ENCODE assay signal across 23 cellular contexts in genomic region chr19:44878119-44878865, GRCh38. TPM values are rescaled to one million over a fixed set of nuclear protein-coding genes. Genes with fewer than 3 reads are reported as not detected.
DNase-seq lines count a peak whose midpoint lies in the region; ATAC-seq, FAIRE-seq and TF ChIP-seq lines count a peak whose summit lies in the region.
"Had no signal": no experiment of that assay in that cellular context is flagged by ENCODE, and none has a peak within 500 bp of the region (broad histone marks: within the 10 kb centered on the region; RNA-seq: fewer than 3 reads in every experiment).

No MANE protein-coding gene starts in this region.

- FAIRE-seq in H1 (lab: Jason Lieb, UNC) = no peak
- FAIRE-seq: GM18507, kidney had no signal

- peaks cover 14% of the 10 kb centered on the region for H3K4me1 Mint-ChIP-seq in type B pancreatic cell (ENCODE audit: unreplicated experiment)
- H3K4me1 Mint-ChIP-seq in activated T-helper 1 cell treated with anti-CD3 and anti-CD28 coated beads, Interleukin-12 subunit alpha, Interleukin-12 subunit beta, Interleukin-2, Interleukin-4 antibody, amounts not matched to agents 30 ng/mL and 10 ng/mL and 1 ng/mL, durations not matched to agents 14 hours and 24 hours and 36 hours (ENCODE audit: low read depth) = no peaks in the 10 kb centered on the region

- H3K14ac ChIP-seq in H1 (ENCODE audit: insufficient read length) = no peak overlapping the region

- H2BK15ac ChIP-seq in H1 (ENCODE audit: low read length) = no peak overlapping the region

- no peak overlapping the region for H3K4me2 ChIP-seq in H1 (ENCODE audit: insufficient read depth in 1 of 2, low read depth in 2 of 2, low read length in 2 of 2)

- no peak overlapping the region for H2BK20ac ChIP-seq in H1 (ENCODE audit: low read length)

- no peaks in the 10 kb centered on the region; a peak in 1 of 4 replicates for H3K79me2 ChIP-seq in H1 (ENCODE audit: control insufficient read depth in 1 of 2, insufficient read depth in 2 of 2, low read length in 2 of 2)

- no peak for ATAC-seq in GM21786 (IDR thresholded peaks at IDR 0.05; ENCODE audit: unreplicated experiment)

- H2BK12ac ChIP-seq in H1 (ENCODE audit: low read depth, low read length) = no peak overlapping the region

- CTCF ChIA-PET in H1 (lab: Charles Lee; ENCODE audit: partially characterized antibody) = no interaction called here

- peak overlapping the region; percentile 53 for H3K27ac Mint-ChIP-seq in type B pancreatic cell
- H3K27ac Mint-ChIP-seq in activated T-helper 1 cell treated with anti-CD3 and anti-CD28 coated beads, Interleukin-12 subunit alpha, Interleukin-12 subunit beta, Interleukin-2, Interleukin-4 antibody, amounts not matched to agents 30 ng/mL and 10 ng/mL and 1 ng/mL, durations not matched to agents 14 hours and 24 hours and 36 hours = no peak overlapping the region
- H3K27ac Mint-ChIP-seq: naive thymus-derived CD4-positive, alpha-beta T cell had no signal

- intact Hi-C loops in activated T-helper 1 cell treated with anti-CD3 and anti-CD28 coated beads, Interleukin-12 subunit alpha, Interleukin-12 subunit beta, Interleukin-2, Interleukin-4 antibody, amounts not matched to agents 30 ng/mL and 10 ng/mL and 1 ng/mL, durations not matched to agents 14 hours and 24 hours and 36 hours (cut with micrococcal nuclease) = no loop called here

- H4K8ac ChIP-seq in H1 (ENCODE audit: extremely low read depth, insufficient read depth, low read length) = no peak overlapping the region

- H3K4me3 ChIP-seq in LNCaP clone FGC (ENCODE audit: low read depth, low read length) = no peak overlapping the region
- H3K4me3 ChIP-seq in H1 (ENCODE audit: extremely low read depth in 1 of 4, insufficient read depth in 2 of 4, low read depth in 3 of 4, low read length in 4 of 4) = no peak overlapping the region
- H3K4me3 ChIP-seq: adrenal gland, tibial nerve had no signal

- H3K4ac ChIP-seq in H1 (replicated peaks; ENCODE audit: insufficient read length, low read depth, low read length) = no peak overlapping the region

- no peaks in the 10 kb centered on the region for H3K9me3 ChIP-seq in H1 (ENCODE audit: insufficient read depth in 2 of 2, low read depth in 1 of 2, low read length in 1 of 2)
- H3K9me3 ChIP-seq: adrenal gland, tibial nerve had no signal

- no peak overlapping the region for H3K18ac ChIP-seq in H1 (ENCODE audit: extremely low read depth, low read length)

- no peaks in the 10 kb centered on the region for H3K27me3 Mint-ChIP-seq in type B pancreatic cell
- H3K27me3 Mint-ChIP-seq in activated T-helper 1 cell treated with anti-CD3 and anti-CD28 coated beads, Interleukin-12 subunit alpha, Interleukin-12 subunit beta, Interleukin-2, Interleukin-4 antibody, amounts not matched to agents 30 ng/mL and 10 ng/mL and 1 ng/mL, durations not matched to agents 14 hours and 24 hours and 36 hours (ENCODE audit: insufficient read depth) = peaks cover 4% of the 10 kb centered on the region

- 0 out of 7 replicates have a peak overlapping the region, but pooled peaks of 1 of the 4 experiments have one; percentile 21 for H3K9ac ChIP-seq in H1 (replicated peaks in 1 of 4; ENCODE audit: extremely low read depth in 1 of 4, low read depth in 3 of 4, low read length in 3 of 4)

- H3K4me3 Mint-ChIP-seq in type B pancreatic cell = no peak overlapping the region
- H3K4me3 Mint-ChIP-seq in activated T-helper 1 cell treated with anti-CD3 and anti-CD28 coated beads, Interleukin-12 subunit alpha, Interleukin-12 subunit beta, Interleukin-2, Interleukin-4 antibody, amounts not matched to agents 30 ng/mL and 10 ng/mL and 1 ng/mL, durations not matched to agents 14 hours and 24 hours and 36 hours = no peak overlapping the region
- H3K4me3 Mint-ChIP-seq: naive thymus-derived CD4-positive, alpha-beta T cell had no signal

- H3K4me1 ChIP-seq in H1 (replicated peaks in 1 of 4; ENCODE audit: control insufficient read depth in 3 of 4, insufficient read depth in 4 of 4, low read length in 3 of 4) = peaks cover 0 to 21% (median 3%) of the 10 kb centered on the region in 4 experiments; a peak in 5 of 7 replicates
- H3K4me1 ChIP-seq: adrenal gland had no signal

- no peak overlapping the region for H3K27ac ChIP-seq in H1 (ENCODE audit: low read depth, low read length)
- H3K27ac ChIP-seq: adrenal gland, epithelial cell of prostate, tibial nerve had no signal

- H4K5ac ChIP-seq in H1 (ENCODE audit: insufficient read length, low read depth, low read length) = no peak overlapping the region

- no peak overlapping the region for H2BK5ac ChIP-seq in H1 (ENCODE audit: low read depth, low read length)

- no peaks in the 10 kb centered on the region for H3K9me3 Mint-ChIP-seq in type B pancreatic cell
- H3K9me3 Mint-ChIP-seq in activated T-helper 1 cell treated with anti-CD3 and anti-CD28 coated beads, Interleukin-12 subunit alpha, Interleukin-12 subunit beta, Interleukin-2, Interleukin-4 antibody, amounts not matched to agents 30 ng/mL and 10 ng/mL and 1 ng/mL, durations not matched to agents 14 hours and 24 hours and 36 hours = no peaks in the 10 kb centered on the region
- H3K9me3 Mint-ChIP-seq: naive thymus-derived CD4-positive, alpha-beta T cell had no signal

- H3K23ac ChIP-seq in H1 (ENCODE audit: insufficient read length) = no peak overlapping the region

- 86% methylated on average over 19 of the region's 26 CpGs; no CpG with 5 or more reads in 1 of the 2 experiments for WGBS in H1 (ENCODE audit: extremely low coverage in 1 of 2, insufficient coverage in 1 of 2, insufficient read length in 1 of 2, insufficient replicate concordance in 2 of 2, low coverage in 1 of 2, low lambda C conversion rate in 2 of 2, missing lambda C conversion rate in 1 of 2), 2 experiments

- no peak overlapping the region for H4K91ac ChIP-seq in H1 (replicated peaks; ENCODE audit: insufficient read length, low read length)

- peaks cover 35 to 66% (median 46%) of the 10 kb centered on the region in 4 experiments for H3K36me3 ChIP-seq in H1 (ENCODE audit: control insufficient read depth in 2 of 4, insufficient read depth in 4 of 4, low read length in 3 of 4)

- H2AK5ac ChIP-seq in H1 (ENCODE audit: low read depth, low read length) = 0 out of 2 replicates have a peak overlapping the region, but pooled peaks have one; percentile 13

- TF ChIP-seq CTCF in LNCaP clone FGC (IDR thresholded peaks at IDR 0.05; ENCODE audit: control insufficient read depth, extremely low read depth, insufficient read depth) = no peak
- TF ChIP-seq CTCF in H1 (IDR thresholded peaks at IDR 0.05; ENCODE audit: control extremely low read depth in 1 of 3, insufficient read depth in 1 of 3, low read depth in 1 of 3, low read length in 3 of 3) = no peak
- no peak for TF ChIP-seq CTCF in type B pancreatic cell (conservative IDR thresholded peaks at IDR 0.05)

- no peak overlapping the region for H2AFZ ChIP-seq in H1 (ENCODE audit: low read length)

- DNase-seq in LNCaP clone FGC (ENCODE audit: low read depth) (peak; percentile 25), H1 (ENCODE audit: low read depth in 1 of 2, low spot score in 2 of 2) (no peak), type B pancreatic cell (ENCODE audit: extremely low spot score, unreplicated experiment) (no peak)
- no peak for DNase-seq in activated T-helper 1 cell treated with anti-CD3 and anti-CD28 coated beads, Interleukin-12 subunit alpha, Interleukin-12 subunit beta, Interleukin-2, Interleukin-4 antibody, amounts not matched to agents 30 ng/mL and 10 ng/mL and 1 ng/mL, durations not matched to agents 14 hours and 24 hours and 36 hours (ENCODE audit: low spot score)
- DNase-seq: activated CD4-positive, alpha-beta T cell treated with anti-CD3 and anti-CD28 coated beads for 48 hours; activated CD8-positive, alpha-beta memory T cell treated with anti-CD3 and anti-CD28 coated beads, Interleukin-2, amount 50 U/mL, for 48 hours; activated gamma-delta T cell; adrenal gland; EL; foreskin melanocyte; hypothalamus; Karpas-422; kidney; mesenchymal stem cell; naive thymus-derived CD4-positive, alpha-beta T cell; NCI-H1092 treated with DMSO at 0.1 percent for 48 hours; NCI-H510A; RPMI8226; stimulated activated naive CD4-positive, alpha-beta T cell had no signal

- H3K27me3 ChIP-seq in H1 (replicated peaks in 1 of 4; ENCODE audit: control insufficient read depth in 3 of 4, extremely low read depth in 1 of 4, insufficient read depth in 3 of 4, low read length in 3 of 4) = no peaks in the 10 kb centered on the region
- H3K27me3 ChIP-seq: adrenal gland, tibial nerve had no signal

- no peak for TF ChIP-seq POLR2A in H1 (IDR thresholded peaks at IDR 0.05; ENCODE audit: control extremely low read depth in 1 of 2, low read depth in 2 of 2, low read length in 2 of 2)

- no peaks in the 10 kb centered on the region for H3K79me1 ChIP-seq in H1 (ENCODE audit: low read depth, low read length)

- no peaks in the 10 kb centered on the region for H3K23me2 ChIP-seq in H1 (ENCODE audit: low read depth, low read length)

- POLR2A ChIA-PET in H1 (lab: Charles Lee; ENCODE audit: partially characterized antibody) = interaction anchor here (0.8 to 13.6 kb wide), 7 partner anchors 10 to 68 kb away, joined by 3 to 109 read pairs (median 18); partner anchors contain the start of genes NECTIN2 and TOMM40

- TF ChIP-seq RAD21 in H1 (IDR thresholded peaks at IDR 0.05 in 1 of 2, conservative IDR thresholded peaks at IDR 0.05 in 1 of 2; ENCODE audit: low read depth in 2 of 2, low read length in 2 of 2) = no peak

- TF ChIP-seq EP300 in H1 (IDR thresholded peaks at IDR 0.05; ENCODE audit: borderline replicate concordance in 1 of 2, low read depth in 2 of 2, low read length in 2 of 2) = no peak

- H3K56ac ChIP-seq in H1 (replicated peaks; ENCODE audit: insufficient read length, low read depth, low read length) = no peak overlapping the region

- H2BK120ac ChIP-seq in H1 (replicated peaks; ENCODE audit: low read depth, low read length) = no peak overlapping the region

- peaks cover 5% of the 10 kb centered on the region for H3K36me3 Mint-ChIP-seq in type B pancreatic cell
- no peaks in the 10 kb centered on the region for H3K36me3 Mint-ChIP-seq in activated T-helper 1 cell treated with anti-CD3 and anti-CD28 coated beads, Interleukin-12 subunit alpha, Interleukin-12 subunit beta, Interleukin-2, Interleukin-4 antibody, amounts not matched to agents 30 ng/mL and 10 ng/mL and 1 ng/mL, durations not matched to agents 14 hours and 24 hours and 36 hours (ENCODE audit: low read depth)
- H3K36me3 Mint-ChIP-seq: naive thymus-derived CD4-positive, alpha-beta T cell had no signal

- peaks cover 4 to 19% of the 10 kb centered on the region in 2 experiments for H4K20me1 ChIP-seq in H1 (replicated peaks in 1 of 2; ENCODE audit: control insufficient read depth in 1 of 2, insufficient read depth in 2 of 2, low read length in 2 of 2)

RNA-seq across cellular contexts. Expression of gene TOMM40, which starts 12.8 kb away (rescaled TPM):
- total RNA-seq in H1 (2021; fragmentation: NEBNext Ultra II Directional; extraction: Animal tissue kit (Norgen Biotek cat#: 25700)) = 178 and 179 TPM in 2 replicates
- 154 and 189 TPM in 2 replicates for polyA plus RNA-seq in H1 (2011; rRNA removed)
- polyA plus RNA-seq in H1 (2011; cell fraction: cytosol; rRNA removed) = 178 TPM
- polyA plus RNA-seq in H1 (2011; cell fraction: nucleus; rRNA removed) = 162 TPM
- 92.8 to 179 TPM (median 177 TPM) in 4 replicates for polyA plus RNA-seq in H1 (2012, experiment 1 of 2)
- polyA plus RNA-seq in H1 (2012, experiment 2 of 2) = 130 TPM
- polyA plus RNA-seq in H1 (2013, experiment 1 of 2) = 124 TPM
- polyA plus RNA-seq in H1 (2013, experiment 2 of 2) = 121 TPM
- polyA minus RNA-seq in H1 (2011; rRNA and poly(A)+ RNA removed) = 74.6 and 94.6 TPM in 2 replicates
- polyA minus RNA-seq in H1 (2011; cell fraction: cytosol; rRNA and poly(A)+ RNA removed) = 65.0 TPM
- 55.1 TPM for polyA minus RNA-seq in H1 (2011; cell fraction: nucleus; rRNA and poly(A)+ RNA removed)
- 75.1 and 77.8 TPM in 2 replicates for total RNA-seq in type B pancreatic cell (ENCODE audit: low replicate concordance)
- 209 and 211 TPM in 2 replicates for total RNA-seq in activated T-helper 1 cell treated with anti-CD3 and anti-CD28 coated beads, Interleukin-12 subunit alpha, Interleukin-12 subunit beta, Interleukin-2, Interleukin-4 antibody, amounts not matched to agents 30 ng/mL and 10 ng/mL and 1 ng/mL, durations not matched to agents 14 hours and 24 hours and 36 hours

RNA-seq across cellular contexts. Expression of gene APOE, which starts 27.3 kb away (rescaled TPM):
- total RNA-seq in H1 (2021; fragmentation: NEBNext Ultra II Directional; extraction: Animal tissue kit (Norgen Biotek cat#: 25700)) = 629 and 679 TPM in 2 replicates
- polyA plus RNA-seq in H1 (2011; rRNA removed) = 1,258 and 1,819 TPM in 2 replicates
- polyA plus RNA-seq in H1 (2011; cell fraction: cytosol; rRNA removed) = 2,004 TPM
- 1,227 TPM for polyA plus RNA-seq in H1 (2011; cell fraction: nucleus; rRNA removed)
- 455 to 954 TPM (median 869 TPM) in 4 replicates for polyA plus RNA-seq in H1 (2012, experiment 1 of 2)
- 444 TPM for polyA plus RNA-seq in H1 (2012, experiment 2 of 2)
- polyA plus RNA-seq in H1 (2013, experiment 1 of 2) = 1,163 TPM
- 1,134 TPM for polyA plus RNA-seq in H1 (2013, experiment 2 of 2)
- polyA minus RNA-seq in H1 (2011; rRNA and poly(A)+ RNA removed) = 77.1 and 107 TPM in 2 replicates
- polyA minus RNA-seq in H1 (2011; cell fraction: cytosol; rRNA and poly(A)+ RNA removed) = 305 TPM
- polyA minus RNA-seq in H1 (2011; cell fraction: nucleus; rRNA and poly(A)+ RNA removed) = 218 TPM
- total RNA-seq in type B pancreatic cell (ENCODE audit: low replicate concordance) = 168 and 209 TPM in 2 replicates
- total RNA-seq in activated T-helper 1 cell treated with anti-CD3 and anti-CD28 coated beads, Interleukin-12 subunit alpha, Interleukin-12 subunit beta, Interleukin-2, Interleukin-4 antibody, amounts not matched to agents 30 ng/mL and 10 ng/mL and 1 ng/mL, durations not matched to agents 14 hours and 24 hours and 36 hours = 0.41 and 0.42 TPM in 2 replicates
- polyA plus RNA-seq: naive thymus-derived CD4-positive, alpha-beta T cell had no signal

RNA-seq across cellular contexts. Expression of gene NECTIN2, which starts 32.2 kb away (rescaled TPM):
- 181 and 184 TPM in 2 replicates for total RNA-seq in H1 (2021; fragmentation: NEBNext Ultra II Directional; extraction: Animal tissue kit (Norgen Biotek cat#: 25700))
- polyA plus RNA-seq in H1 (2011; rRNA removed) = 237 and 318 TPM in 2 replicates
- polyA plus RNA-seq in H1 (2011; cell fraction: cytosol; rRNA removed) = 172 TPM
- polyA plus RNA-seq in H1 (2011; cell fraction: nucleus; rRNA removed) = 179 TPM
- polyA plus RNA-seq in H1 (2012, experiment 1 of 2) = 178 to 211 TPM (median 195 TPM) in 4 replicates
- 296 TPM for polyA plus RNA-seq in H1 (2012, experiment 2 of 2)
- 279 TPM for polyA plus RNA-seq in H1 (2013, experiment 1 of 2)
- 320 TPM for polyA plus RNA-seq in H1 (2013, experiment 2 of 2)
- 159 and 221 TPM in 2 replicates for polyA minus RNA-seq in H1 (2011; rRNA and poly(A)+ RNA removed)
- polyA minus RNA-seq in H1 (2011; cell fraction: cytosol; rRNA and poly(A)+ RNA removed) = 128 TPM
- polyA minus RNA-seq in H1 (2011; cell fraction: nucleus; rRNA and poly(A)+ RNA removed) = 64.3 TPM
- 123 and 203 TPM in 2 replicates for total RNA-seq in type B pancreatic cell (ENCODE audit: low replicate concordance)
- total RNA-seq in activated T-helper 1 cell treated with anti-CD3 and anti-CD28 coated beads, Interleukin-12 subunit alpha, Interleukin-12 subunit beta, Interleukin-2, Interleukin-4 antibody, amounts not matched to agents 30 ng/mL and 10 ng/mL and 1 ng/mL, durations not matched to agents 14 hours and 24 hours and 36 hours = 0.08 and 0.39 TPM in 2 replicates

RNA-seq across cellular contexts. Expression of gene APOC1, which starts 36.1 kb away (rescaled TPM):
- total RNA-seq in H1 (2021; fragmentation: NEBNext Ultra II Directional; extraction: Animal tissue kit (Norgen Biotek cat#: 25700)) = 78.2 and 87.8 TPM in 2 replicates
- polyA plus RNA-seq in H1 (2011; rRNA removed) = 55.8 and 93.6 TPM in 2 replicates
- 47.4 TPM for polyA plus RNA-seq in H1 (2011; cell fraction: cytosol; rRNA removed)
- polyA plus RNA-seq in H1 (2011; cell fraction: nucleus; rRNA removed) = 54.5 TPM
- polyA plus RNA-seq in H1 (2012, experiment 1 of 2) = 80.3 to 111 TPM (median 99.7 TPM) in 4 replicates
- polyA plus RNA-seq in H1 (2012, experiment 2 of 2) = 1,424 TPM
- polyA plus RNA-seq in H1 (2013, experiment 1 of 2) = 476 TPM
- 500 TPM for polyA plus RNA-seq in H1 (2013, experiment 2 of 2)
- polyA minus RNA-seq in H1 (2011; rRNA and poly(A)+ RNA removed) = 11.5 and 19.7 TPM in 2 replicates
- polyA minus RNA-seq in H1 (2011; cell fraction: cytosol; rRNA and poly(A)+ RNA removed) = 50.2 TPM
- polyA minus RNA-seq in H1 (2011; cell fraction: nucleus; rRNA and poly(A)+ RNA removed) = 13.9 TPM
- total RNA-seq in type B pancreatic cell (ENCODE audit: low replicate concordance) = 76.3 and 145 TPM in 2 replicates
- total RNA-seq in activated T-helper 1 cell treated with anti-CD3 and anti-CD28 coated beads, Interleukin-12 subunit alpha, Interleukin-12 subunit beta, Interleukin-2, Interleukin-4 antibody, amounts not matched to agents 30 ng/mL and 10 ng/mL and 1 ng/mL, durations not matched to agents 14 hours and 24 hours and 36 hours = 1.2 TPM in 1 of 2 replicates, not detected in the other
- polyA plus RNA-seq: naive thymus-derived CD4-positive, alpha-beta T cell had no signal

Comparison
In these comparisons a context has a peak if more than half of its experiments do, and no peak if none do; other contexts are left out.
1. RNA of gene APOE, which starts 27.3 kb away (total RNA-seq): 629 to 679 TPM in H1 and 168 to 209 TPM in type B pancreatic cell; 0.41 to 0.42 TPM in activated T-helper 1 cell treated with anti-CD3 and anti-CD28 coated beads, Interleukin-12 subunit alpha, Interleukin-12 subunit beta, Interleukin-2, Interleukin-4 antibody, amounts not matched to agents 30 ng/mL and 10 ng/mL and 1 ng/mL, durations not matched to agents 14 hours and 24 hours and 36 hours; every median in the first group is over 100 times any median in the second.
2. RNA of gene NECTIN2, which starts 32.2 kb away (total RNA-seq): 181 to 184 TPM in H1 and 123 to 203 TPM in type B pancreatic cell; 0.08 to 0.39 TPM in activated T-helper 1 cell treated with anti-CD3 and anti-CD28 coated beads, Interleukin-12 subunit alpha, Interleukin-12 subunit beta, Interleukin-2, Interleukin-4 antibody, amounts not matched to agents 30 ng/mL and 10 ng/mL and 1 ng/mL, durations not matched to agents 14 hours and 24 hours and 36 hours; every median in the first group is over 10 times any median in the second.